1 cellular context compared by ENCODE assay signal in the genomic region with DNA sequence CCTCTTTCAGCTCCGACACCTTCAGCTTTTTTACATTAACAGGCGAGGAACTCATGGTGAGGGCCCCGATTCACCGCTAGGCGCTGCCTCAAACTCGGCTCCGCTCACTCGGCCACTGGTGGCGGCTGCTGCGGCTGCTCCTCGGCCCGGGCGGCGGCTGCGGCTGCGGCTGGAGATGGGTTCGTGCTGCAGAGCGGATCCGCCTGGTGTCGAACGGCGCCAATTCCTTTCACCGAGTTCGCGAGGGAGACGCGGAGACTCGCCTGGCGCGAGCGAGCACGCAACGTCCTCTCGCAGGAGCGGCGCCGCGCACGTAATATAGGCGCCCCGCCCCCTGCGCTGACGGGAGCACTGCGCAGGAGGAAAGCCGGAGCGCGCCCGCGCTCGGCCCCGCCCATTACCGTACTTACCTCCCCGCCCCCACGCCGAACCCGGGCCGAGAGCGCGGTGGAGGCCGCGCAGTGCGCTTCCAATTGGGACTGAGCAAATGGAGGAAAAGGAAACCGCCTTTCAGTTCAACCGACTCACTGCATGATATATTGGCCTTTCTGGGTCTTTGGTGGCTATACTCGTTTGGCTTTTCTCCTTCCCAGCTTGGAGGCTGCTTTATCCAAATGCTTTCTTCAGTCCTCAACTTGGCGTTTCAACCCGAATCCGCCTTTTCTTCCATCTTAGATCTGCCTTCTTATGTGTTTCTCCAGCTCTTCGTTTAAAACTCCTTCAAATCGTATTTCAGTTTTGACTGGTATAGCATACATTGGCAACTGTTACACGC.
A peak's percentile ranks its signal among the peaks of the same experiment; 100 is the strongest.
TF ChIP-seq lines count a peak whose summit lies in the region.

A gene (minus strand): TSS at position 291 of the 775 bp plus-strand sequence. CDS start 236 bp downstream, at position 55.

TF ChIP-seq in K562, 482 proteins besides CTCF, POLR2A, EP300 and RAD21 (continued from another document and continues in another):
- TF ChIP-seq, protein P1, sequence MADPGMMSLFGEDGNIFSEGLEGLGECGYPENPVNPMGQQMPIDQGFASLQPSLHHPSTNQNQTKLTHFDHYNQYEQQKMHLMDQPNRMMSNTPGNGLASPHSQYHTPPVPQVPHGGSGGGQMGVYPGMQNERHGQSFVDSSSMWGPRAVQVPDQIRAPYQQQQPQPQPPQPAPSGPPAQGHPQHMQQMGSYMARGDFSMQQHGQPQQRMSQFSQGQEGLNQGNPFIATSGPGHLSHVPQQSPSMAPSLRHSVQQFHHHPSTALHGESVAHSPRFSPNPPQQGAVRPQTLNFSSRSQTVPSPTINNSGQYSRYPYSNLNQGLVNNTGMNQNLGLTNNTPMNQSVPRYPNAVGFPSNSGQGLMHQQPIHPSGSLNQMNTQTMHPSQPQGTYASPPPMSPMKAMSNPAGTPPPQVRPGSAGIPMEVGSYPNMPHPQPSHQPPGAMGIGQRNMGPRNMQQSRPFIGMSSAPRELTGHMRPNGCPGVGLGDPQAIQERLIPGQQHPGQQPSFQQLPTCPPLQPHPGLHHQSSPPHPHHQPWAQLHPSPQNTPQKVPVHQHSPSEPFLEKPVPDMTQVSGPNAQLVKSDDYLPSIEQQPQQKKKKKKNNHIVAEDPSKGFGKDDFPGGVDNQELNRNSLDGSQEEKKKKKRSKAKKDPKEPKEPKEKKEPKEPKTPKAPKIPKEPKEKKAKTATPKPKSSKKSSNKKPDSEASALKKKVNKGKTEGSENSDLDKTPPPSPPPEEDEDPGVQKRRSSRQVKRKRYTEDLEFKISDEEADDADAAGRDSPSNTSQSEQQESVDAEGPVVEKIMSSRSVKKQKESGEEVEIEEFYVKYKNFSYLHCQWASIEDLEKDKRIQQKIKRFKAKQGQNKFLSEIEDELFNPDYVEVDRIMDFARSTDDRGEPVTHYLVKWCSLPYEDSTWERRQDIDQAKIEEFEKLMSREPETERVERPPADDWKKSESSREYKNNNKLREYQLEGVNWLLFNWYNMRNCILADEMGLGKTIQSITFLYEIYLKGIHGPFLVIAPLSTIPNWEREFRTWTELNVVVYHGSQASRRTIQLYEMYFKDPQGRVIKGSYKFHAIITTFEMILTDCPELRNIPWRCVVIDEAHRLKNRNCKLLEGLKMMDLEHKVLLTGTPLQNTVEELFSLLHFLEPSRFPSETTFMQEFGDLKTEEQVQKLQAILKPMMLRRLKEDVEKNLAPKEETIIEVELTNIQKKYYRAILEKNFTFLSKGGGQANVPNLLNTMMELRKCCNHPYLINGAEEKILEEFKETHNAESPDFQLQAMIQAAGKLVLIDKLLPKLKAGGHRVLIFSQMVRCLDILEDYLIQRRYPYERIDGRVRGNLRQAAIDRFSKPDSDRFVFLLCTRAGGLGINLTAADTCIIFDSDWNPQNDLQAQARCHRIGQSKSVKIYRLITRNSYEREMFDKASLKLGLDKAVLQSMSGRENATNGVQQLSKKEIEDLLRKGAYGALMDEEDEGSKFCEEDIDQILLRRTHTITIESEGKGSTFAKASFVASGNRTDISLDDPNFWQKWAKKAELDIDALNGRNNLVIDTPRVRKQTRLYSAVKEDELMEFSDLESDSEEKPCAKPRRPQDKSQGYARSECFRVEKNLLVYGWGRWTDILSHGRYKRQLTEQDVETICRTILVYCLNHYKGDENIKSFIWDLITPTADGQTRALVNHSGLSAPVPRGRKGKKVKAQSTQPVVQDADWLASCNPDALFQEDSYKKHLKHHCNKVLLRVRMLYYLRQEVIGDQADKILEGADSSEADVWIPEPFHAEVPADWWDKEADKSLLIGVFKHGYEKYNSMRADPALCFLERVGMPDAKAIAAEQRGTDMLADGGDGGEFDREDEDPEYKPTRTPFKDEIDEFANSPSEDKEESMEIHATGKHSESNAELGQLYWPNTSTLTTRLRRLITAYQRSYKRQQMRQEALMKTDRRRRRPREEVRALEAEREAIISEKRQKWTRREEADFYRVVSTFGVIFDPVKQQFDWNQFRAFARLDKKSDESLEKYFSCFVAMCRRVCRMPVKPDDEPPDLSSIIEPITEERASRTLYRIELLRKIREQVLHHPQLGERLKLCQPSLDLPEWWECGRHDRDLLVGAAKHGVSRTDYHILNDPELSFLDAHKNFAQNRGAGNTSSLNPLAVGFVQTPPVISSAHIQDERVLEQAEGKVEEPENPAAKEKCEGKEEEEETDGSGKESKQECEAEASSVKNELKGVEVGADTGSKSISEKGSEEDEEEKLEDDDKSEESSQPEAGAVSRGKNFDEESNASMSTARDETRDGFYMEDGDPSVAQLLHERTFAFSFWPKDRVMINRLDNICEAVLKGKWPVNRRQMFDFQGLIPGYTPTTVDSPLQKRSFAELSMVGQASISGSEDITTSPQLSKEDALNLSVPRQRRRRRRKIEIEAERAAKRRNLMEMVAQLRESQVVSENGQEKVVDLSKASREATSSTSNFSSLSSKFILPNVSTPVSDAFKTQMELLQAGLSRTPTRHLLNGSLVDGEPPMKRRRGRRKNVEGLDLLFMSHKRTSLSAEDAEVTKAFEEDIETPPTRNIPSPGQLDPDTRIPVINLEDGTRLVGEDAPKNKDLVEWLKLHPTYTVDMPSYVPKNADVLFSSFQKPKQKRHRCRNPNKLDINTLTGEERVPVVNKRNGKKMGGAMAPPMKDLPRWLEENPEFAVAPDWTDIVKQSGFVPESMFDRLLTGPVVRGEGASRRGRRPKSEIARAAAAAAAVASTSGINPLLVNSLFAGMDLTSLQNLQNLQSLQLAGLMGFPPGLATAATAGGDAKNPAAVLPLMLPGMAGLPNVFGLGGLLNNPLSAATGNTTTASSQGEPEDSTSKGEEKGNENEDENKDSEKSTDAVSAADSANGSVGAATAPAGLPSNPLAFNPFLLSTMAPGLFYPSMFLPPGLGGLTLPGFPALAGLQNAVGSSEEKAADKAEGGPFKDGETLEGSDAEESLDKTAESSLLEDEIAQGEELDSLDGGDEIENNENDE (IDR thresholded peaks at IDR 0.05; ENCODE audit: low read depth, low read length) = peak; percentile 96
- TF ChIP-seq, protein P2, sequence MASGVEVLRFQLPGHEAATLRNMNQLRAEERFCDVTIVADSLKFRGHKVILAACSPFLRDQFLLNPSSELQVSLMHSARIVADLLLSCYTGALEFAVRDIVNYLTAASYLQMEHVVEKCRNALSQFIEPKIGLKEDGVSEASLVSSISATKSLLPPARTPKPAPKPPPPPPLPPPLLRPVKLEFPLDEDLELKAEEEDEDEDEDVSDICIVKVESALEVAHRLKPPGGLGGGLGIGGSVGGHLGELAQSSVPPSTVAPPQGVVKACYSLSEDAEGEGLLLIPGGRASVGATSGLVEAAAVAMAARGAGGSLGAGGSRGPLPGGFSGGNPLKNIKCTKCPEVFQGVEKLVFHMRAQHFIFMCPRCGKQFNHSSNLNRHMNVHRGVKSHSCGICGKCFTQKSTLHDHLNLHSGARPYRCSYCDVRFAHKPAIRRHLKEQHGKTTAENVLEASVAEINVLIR (CRISPR knock-in tag; IDR thresholded peaks at IDR 0.05) = peak; percentile 51; the same call in 1 of the 2 replicates
- TF ChIP-seq, protein P3, sequence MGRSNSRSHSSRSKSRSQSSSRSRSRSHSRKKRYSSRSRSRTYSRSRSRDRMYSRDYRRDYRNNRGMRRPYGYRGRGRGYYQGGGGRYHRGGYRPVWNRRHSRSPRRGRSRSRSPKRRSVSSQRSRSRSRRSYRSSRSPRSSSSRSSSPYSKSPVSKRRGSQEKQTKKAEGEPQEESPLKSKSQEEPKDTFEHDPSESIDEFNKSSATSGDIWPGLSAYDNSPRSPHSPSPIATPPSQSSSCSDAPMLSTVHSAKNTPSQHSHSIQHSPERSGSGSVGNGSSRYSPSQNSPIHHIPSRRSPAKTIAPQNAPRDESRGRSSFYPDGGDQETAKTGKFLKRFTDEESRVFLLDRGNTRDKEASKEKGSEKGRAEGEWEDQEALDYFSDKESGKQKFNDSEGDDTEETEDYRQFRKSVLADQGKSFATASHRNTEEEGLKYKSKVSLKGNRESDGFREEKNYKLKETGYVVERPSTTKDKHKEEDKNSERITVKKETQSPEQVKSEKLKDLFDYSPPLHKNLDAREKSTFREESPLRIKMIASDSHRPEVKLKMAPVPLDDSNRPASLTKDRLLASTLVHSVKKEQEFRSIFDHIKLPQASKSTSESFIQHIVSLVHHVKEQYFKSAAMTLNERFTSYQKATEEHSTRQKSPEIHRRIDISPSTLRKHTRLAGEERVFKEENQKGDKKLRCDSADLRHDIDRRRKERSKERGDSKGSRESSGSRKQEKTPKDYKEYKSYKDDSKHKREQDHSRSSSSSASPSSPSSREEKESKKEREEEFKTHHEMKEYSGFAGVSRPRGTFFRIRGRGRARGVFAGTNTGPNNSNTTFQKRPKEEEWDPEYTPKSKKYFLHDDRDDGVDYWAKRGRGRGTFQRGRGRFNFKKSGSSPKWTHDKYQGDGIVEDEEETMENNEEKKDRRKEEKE (IDR thresholded peaks at IDR 0.05; ENCODE audit: borderline replicate concordance in 1 of 2, control insufficient read depth in 1 of 2, low read depth in 2 of 2, low read length in 1 of 2) = 0 out of 4 replicates have a peak, but pooled peaks of 1 of the 2 experiments have one; percentile 75
- TF ChIP-seq, protein P4, sequence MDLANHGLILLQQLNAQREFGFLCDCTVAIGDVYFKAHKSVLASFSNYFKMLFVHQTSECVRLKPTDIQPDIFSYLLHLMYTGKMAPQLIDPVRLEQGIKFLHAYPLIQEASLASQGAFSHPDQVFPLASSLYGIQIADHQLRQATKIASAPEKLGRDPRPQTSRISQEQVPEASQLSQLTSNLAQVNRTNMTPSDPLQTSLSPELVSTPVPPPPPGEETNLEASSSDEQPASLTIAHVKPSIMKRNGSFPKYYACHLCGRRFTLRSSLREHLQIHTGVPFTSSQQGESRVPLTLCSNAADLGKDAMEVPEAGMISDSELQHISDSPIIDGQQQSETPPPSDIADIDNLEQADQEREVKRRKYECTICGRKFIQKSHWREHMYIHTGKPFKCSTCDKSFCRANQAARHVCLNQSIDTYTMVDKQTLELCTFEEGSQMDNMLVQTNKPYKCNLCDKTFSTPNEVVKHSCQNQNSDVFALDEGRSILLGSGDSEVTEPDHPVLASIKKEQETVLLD (IDR thresholded peaks at IDR 0.05) = peak; percentile 98
- TF ChIP-seq KAT2B (IDR thresholded peaks at IDR 0.05; ENCODE audit: low read depth, low read length) = peak; percentile 60
- TF ChIP-seq YY1 (IDR thresholded peaks at IDR 0.05; ENCODE audit: borderline replicate concordance in 1 of 3, control insufficient read depth in 1 of 3, extremely low read depth in 1 of 3, insufficient read depth in 3 of 3, insufficient read length in 1 of 3, insufficient replicate concordance in 2 of 3, low read depth in 1 of 3, low read length in 2 of 3) = peak; percentile 37 to 93 (median 88)
- TF ChIP-seq, protein P5, sequence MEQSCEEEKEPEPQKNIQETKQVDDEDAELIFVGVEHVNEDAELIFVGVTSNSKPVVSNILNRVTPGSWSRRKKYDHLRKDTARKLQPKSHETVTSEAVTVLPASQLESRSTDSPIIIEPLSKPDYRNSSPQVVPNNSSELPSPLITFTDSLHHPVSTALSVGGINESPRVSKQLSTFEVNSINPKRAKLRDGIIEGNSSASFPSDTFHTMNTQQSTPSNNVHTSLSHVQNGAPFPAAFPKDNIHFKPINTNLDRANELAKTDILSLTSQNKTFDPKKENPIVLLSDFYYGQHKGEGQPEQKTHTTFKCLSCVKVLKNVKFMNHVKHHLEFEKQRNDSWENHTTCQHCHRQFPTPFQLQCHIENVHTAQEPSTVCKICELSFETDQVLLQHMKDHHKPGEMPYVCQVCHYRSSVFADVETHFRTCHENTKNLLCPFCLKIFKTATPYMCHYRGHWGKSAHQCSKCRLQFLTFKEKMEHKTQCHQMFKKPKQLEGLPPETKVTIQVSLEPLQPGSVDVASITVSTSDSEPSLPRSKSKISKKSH (CRISPR knock-in tag; IDR thresholded peaks at IDR 0.05) = no peak
- TF ChIP-seq RFX7 (CRISPR knock-in tag; IDR thresholded peaks at IDR 0.05) = peak; percentile 40
- TF ChIP-seq, protein P6, sequence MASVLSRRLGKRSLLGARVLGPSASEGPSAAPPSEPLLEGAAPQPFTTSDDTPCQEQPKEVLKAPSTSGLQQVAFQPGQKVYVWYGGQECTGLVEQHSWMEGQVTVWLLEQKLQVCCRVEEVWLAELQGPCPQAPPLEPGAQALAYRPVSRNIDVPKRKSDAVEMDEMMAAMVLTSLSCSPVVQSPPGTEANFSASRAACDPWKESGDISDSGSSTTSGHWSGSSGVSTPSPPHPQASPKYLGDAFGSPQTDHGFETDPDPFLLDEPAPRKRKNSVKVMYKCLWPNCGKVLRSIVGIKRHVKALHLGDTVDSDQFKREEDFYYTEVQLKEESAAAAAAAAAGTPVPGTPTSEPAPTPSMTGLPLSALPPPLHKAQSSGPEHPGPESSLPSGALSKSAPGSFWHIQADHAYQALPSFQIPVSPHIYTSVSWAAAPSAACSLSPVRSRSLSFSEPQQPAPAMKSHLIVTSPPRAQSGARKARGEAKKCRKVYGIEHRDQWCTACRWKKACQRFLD (CRISPR knock-in tag; IDR thresholded peaks at IDR 0.05) = peak; percentile 95
- TF ChIP-seq, protein P7, sequence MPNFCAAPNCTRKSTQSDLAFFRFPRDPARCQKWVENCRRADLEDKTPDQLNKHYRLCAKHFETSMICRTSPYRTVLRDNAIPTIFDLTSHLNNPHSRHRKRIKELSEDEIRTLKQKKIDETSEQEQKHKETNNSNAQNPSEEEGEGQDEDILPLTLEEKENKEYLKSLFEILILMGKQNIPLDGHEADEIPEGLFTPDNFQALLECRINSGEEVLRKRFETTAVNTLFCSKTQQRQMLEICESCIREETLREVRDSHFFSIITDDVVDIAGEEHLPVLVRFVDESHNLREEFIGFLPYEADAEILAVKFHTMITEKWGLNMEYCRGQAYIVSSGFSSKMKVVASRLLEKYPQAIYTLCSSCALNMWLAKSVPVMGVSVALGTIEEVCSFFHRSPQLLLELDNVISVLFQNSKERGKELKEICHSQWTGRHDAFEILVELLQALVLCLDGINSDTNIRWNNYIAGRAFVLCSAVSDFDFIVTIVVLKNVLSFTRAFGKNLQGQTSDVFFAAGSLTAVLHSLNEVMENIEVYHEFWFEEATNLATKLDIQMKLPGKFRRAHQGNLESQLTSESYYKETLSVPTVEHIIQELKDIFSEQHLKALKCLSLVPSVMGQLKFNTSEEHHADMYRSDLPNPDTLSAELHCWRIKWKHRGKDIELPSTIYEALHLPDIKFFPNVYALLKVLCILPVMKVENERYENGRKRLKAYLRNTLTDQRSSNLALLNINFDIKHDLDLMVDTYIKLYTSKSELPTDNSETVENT (CRISPR knock-in tag; IDR thresholded peaks at IDR 0.05) = peak; percentile 95
- TF ChIP-seq, protein P8, sequence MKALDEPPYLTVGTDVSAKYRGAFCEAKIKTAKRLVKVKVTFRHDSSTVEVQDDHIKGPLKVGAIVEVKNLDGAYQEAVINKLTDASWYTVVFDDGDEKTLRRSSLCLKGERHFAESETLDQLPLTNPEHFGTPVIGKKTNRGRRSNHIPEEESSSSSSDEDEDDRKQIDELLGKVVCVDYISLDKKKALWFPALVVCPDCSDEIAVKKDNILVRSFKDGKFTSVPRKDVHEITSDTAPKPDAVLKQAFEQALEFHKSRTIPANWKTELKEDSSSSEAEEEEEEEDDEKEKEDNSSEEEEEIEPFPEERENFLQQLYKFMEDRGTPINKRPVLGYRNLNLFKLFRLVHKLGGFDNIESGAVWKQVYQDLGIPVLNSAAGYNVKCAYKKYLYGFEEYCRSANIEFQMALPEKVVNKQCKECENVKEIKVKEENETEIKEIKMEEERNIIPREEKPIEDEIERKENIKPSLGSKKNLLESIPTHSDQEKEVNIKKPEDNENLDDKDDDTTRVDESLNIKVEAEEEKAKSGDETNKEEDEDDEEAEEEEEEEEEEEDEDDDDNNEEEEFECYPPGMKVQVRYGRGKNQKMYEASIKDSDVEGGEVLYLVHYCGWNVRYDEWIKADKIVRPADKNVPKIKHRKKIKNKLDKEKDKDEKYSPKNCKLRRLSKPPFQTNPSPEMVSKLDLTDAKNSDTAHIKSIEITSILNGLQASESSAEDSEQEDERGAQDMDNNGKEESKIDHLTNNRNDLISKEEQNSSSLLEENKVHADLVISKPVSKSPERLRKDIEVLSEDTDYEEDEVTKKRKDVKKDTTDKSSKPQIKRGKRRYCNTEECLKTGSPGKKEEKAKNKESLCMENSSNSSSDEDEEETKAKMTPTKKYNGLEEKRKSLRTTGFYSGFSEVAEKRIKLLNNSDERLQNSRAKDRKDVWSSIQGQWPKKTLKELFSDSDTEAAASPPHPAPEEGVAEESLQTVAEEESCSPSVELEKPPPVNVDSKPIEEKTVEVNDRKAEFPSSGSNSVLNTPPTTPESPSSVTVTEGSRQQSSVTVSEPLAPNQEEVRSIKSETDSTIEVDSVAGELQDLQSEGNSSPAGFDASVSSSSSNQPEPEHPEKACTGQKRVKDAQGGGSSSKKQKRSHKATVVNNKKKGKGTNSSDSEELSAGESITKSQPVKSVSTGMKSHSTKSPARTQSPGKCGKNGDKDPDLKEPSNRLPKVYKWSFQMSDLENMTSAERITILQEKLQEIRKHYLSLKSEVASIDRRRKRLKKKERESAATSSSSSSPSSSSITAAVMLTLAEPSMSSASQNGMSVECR (CRISPR knock-in tag; IDR thresholded peaks at IDR 0.05) = peak; percentile 7; the same call in 1 of the 2 replicates
